ENCODE assay signal across 8 cellular contexts in genomic region chr15:85443593-85444328, GRCh38.
A peak's percentile ranks its signal among the peaks of the same experiment; 100 is the strongest.
DNase-seq lines count a peak whose midpoint lies in the region; ATAC-seq and TF ChIP-seq lines count a peak whose summit lies in the region.

No MANE protein-coding gene starts in this region.

- BruUV-seq in Panc1 (replicated peaks; lab: Mats Ljungman, UMichigan), result no TSS peak

- in situ Hi-C loops in Panc1 (cut with HindIII; ENCODE audit: low pct_unique_long_range_greater_than_20kb, low sequenced_read_pairs), result no loop called here

- H3K27ac ChIP-seq in Panc1 (ENCODE audit: low read length) (peak overlapping the region; percentile 62), esophagus muscularis mucosa (replicated peaks in 1 of 4) (peak overlapping the region; percentile 24 to 56 (median 42)), trophoblast cell (ENCODE audit: low read depth, low read length) (no peak overlapping the region)

- TF ChIP-seq POLR2A in esophagus muscularis mucosa (IDR thresholded peaks at IDR 0.05; ENCODE audit: low read depth), result no peak

- no peak overlapping the region for H3K9ac ChIP-seq in trophoblast cell (ENCODE audit: low read length)

- H3K4me2 ChIP-seq in trophoblast cell (ENCODE audit: low read length), result no peak overlapping the region

- CTCF ChIA-PET in Panc1 (lab: Charles Lee), result interaction anchor here (0.6 kb wide), 1 partner anchor 13 kb away, joined by 5 read pairs; no protein-coding TSS in a partner anchor

- H3K36me3 ChIP-seq in Panc1 (ENCODE audit: control insufficient read depth, insufficient read depth, low read length) (no peaks in the 10 kb centered on the region), esophagus muscularis mucosa (no peaks in the 10 kb centered on the region), trophoblast cell (ENCODE audit: control insufficient read depth in 1 of 2, insufficient read depth in 2 of 2, low read length in 2 of 2) (no peaks in the 10 kb centered on the region)

- no peak overlapping the region for H4K91ac ChIP-seq in trophoblast cell (ENCODE audit: low read depth, low read length)

- no peak overlapping the region for H2BK5ac ChIP-seq in trophoblast cell (ENCODE audit: low read depth, low read length, poor library complexity)

- H4K8ac ChIP-seq in trophoblast cell (ENCODE audit: low read depth, low read length), result no peak overlapping the region

- peaks cover 4% of the 10 kb centered on the region for H3K79me2 ChIP-seq in trophoblast cell (ENCODE audit: control insufficient read depth, insufficient read depth, low read length, poor library complexity)

- no peak overlapping the region for H3K23ac ChIP-seq in trophoblast cell (ENCODE audit: low read length)

- 55% methylated on average over 6 of the region's 6 CpGs for WGBS in esophagus muscularis mucosa
- no CpG with 5 or more reads among the region's 6 CpGs for WGBS in trophoblast cell (ENCODE audit: extremely low coverage, insufficient coverage, insufficient read length)

- H2AFZ ChIP-seq in trophoblast cell (ENCODE audit: insufficient read depth, low read length, poor library complexity), result no peak overlapping the region

- TF ChIP-seq EP300 in esophagus muscularis mucosa (IDR thresholded peaks at IDR 0.05), result no peak

- H2AK5ac ChIP-seq in trophoblast cell (ENCODE audit: low read length), result no peak overlapping the region

- TF ChIP-seq CTCF in Panc1 (IDR thresholded peaks at IDR 0.05), result 0 out of 2 replicates have a peak, but pooled peaks have one; percentile 11
- TF ChIP-seq CTCF in esophagus muscularis mucosa (IDR thresholded peaks at IDR 0.05), result no peak
- TF ChIP-seq CTCF in foreskin fibroblast (IDR thresholded peaks at IDR 0.05; ENCODE audit: low read depth, low read length), result no peak

- peaks cover 40% of the 10 kb centered on the region for H3K4me1 ChIP-seq in Panc1 (ENCODE audit: control insufficient read depth, insufficient read depth, low read length)
- peaks cover 31 to 55% (median 54%) of the 10 kb centered on the region in 4 donors for H3K4me1 ChIP-seq in esophagus muscularis mucosa
- H3K4me1 ChIP-seq in trophoblast cell (ENCODE audit: control insufficient read depth in 1 of 2, insufficient read depth in 2 of 2, low read length in 2 of 2), result peaks cover 0 to 2% of the 10 kb centered on the region in 2 experiments

- DNase-seq in DMS153 (lab: John Stamatoyannopoulos, UW), result peak; percentile 81
- DNase-seq in Panc1 (ENCODE audit: low read depth, low spot score), result peak; percentile 50
- no peak for DNase-seq in esophagus muscularis mucosa (ENCODE audit: extremely low spot score)
- DNase-seq in trophoblast cell, result peak; percentile 72 to 97
- no peak for DNase-seq in KG1 (lab: John Stamatoyannopoulos, UW)
- DNase-seq in foreskin fibroblast, result no peak

- no peak overlapping the region for H4K12ac ChIP-seq in trophoblast cell (ENCODE audit: low read depth, low read length)

- no peak overlapping the region for H3K14ac ChIP-seq in trophoblast cell (ENCODE audit: low read length)

- POLR2A ChIA-PET in Panc1 (lab: Charles Lee), result no interaction called here

- no peak overlapping the region for H2BK12ac ChIP-seq in trophoblast cell (ENCODE audit: low read length)

- H3K79me1 ChIP-seq in trophoblast cell (ENCODE audit: low read length), result no peaks in the 10 kb centered on the region

- H3K18ac ChIP-seq in trophoblast cell (ENCODE audit: low read length), result no peak overlapping the region

- no peak overlapping the region for H3K4me3 ChIP-seq in Panc1 (ENCODE audit: low read depth in 2 of 2, low read length in 2 of 2)
- H3K4me3 ChIP-seq in esophagus muscularis mucosa, result no peak overlapping the region
- H3K4me3 ChIP-seq in trophoblast cell (ENCODE audit: low read depth, low read length), result no peak overlapping the region
- H3K4me3 ChIP-seq in foreskin fibroblast (ENCODE audit: low read depth in 1 of 2, low read length in 2 of 2), result no peak overlapping the region

- no peak overlapping the region for H2BK120ac ChIP-seq in trophoblast cell (ENCODE audit: insufficient read depth, low read length, poor library complexity)

- H3K27me3 ChIP-seq in Panc1 (ENCODE audit: control insufficient read depth, insufficient read depth, low read length), result no peaks in the 10 kb centered on the region
- H3K27me3 ChIP-seq in esophagus muscularis mucosa, result no peaks in the 10 kb centered on the region
- no peaks in the 10 kb centered on the region for H3K27me3 ChIP-seq in trophoblast cell (ENCODE audit: insufficient read depth, low read length)

- intact Hi-C loops in Panc1 (cut with micrococcal nuclease; ENCODE audit: unreplicated experiment) (no loop called here), esophagus muscularis mucosa (cut with DNase I) (no loop called here)

- no peak overlapping the region for H3K4ac ChIP-seq in trophoblast cell (ENCODE audit: low read depth, low read length)

- ATAC-seq in GM21360 (IDR thresholded peaks at IDR 0.05; ENCODE audit: unreplicated experiment) (peak; percentile 60), HG03521 (IDR thresholded peaks at IDR 0.05; ENCODE audit: unreplicated experiment) (peak; percentile 82), Panc1 (peak; percentile 86)

- no peaks in the 10 kb centered on the region for H3K9me3 ChIP-seq in Panc1 (ENCODE audit: control insufficient read depth, insufficient read depth, low read depth, low read length)
- no peaks in the 10 kb centered on the region for H3K9me3 ChIP-seq in esophagus muscularis mucosa
- H3K9me3 ChIP-seq in trophoblast cell (ENCODE audit: insufficient read depth, low read depth, low read length), result no peaks in the 10 kb centered on the region

Comparison
In these comparisons a context has a peak if more than half of its experiments do, and no peak if none do; other contexts are left out.
1. DNase-seq: peak in DMS153 (single experiment), Panc1 (single experiment) and trophoblast cell (2 of 2); none in esophagus muscularis mucosa (single experiment), KG1 (single experiment) and foreskin fibroblast (0 of 2).
2. Peak in every context shown above with its lines, with median percentiles within 50 percentile points of each other: ATAC-seq.